Comparison of ENCODE assay signal across 22 cellular contexts in the genomic region with DNA sequence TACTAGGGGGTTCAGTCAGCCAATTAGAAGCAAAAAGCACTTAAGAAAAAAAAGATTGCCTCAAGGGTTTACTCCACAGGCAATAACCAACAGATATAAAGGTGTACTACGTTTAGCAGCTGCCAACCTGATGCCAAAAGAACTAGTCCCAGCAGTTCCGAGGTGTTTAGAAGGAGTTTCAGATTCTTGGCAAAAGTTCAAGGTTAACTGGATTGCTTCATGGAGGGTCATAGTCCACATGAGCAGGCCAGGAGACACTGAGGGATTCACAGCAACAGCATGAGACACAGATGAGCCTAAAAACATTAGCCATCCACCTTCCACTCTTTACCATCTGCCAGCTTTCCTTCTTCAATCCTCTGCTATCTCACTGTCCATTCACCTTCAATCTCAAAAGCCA. TPM values are rescaled to one million over a fixed set of nuclear protein-coding genes. Genes with fewer than 3 reads are reported as not detected.
"Had no signal": no experiment of that assay in that cellular context is flagged by ENCODE, and none has a peak within 500 bp of the region (broad histone marks: within the 10 kb centered on the region; RNA-seq: fewer than 3 reads in every experiment).

No MANE protein-coding gene starts in this region.

- FAIRE-seq: astrocyte had no signal

- H3K4me3 Mint-ChIP-seq: activated CD4-positive, alpha-beta T cell treated with anti-CD3 and anti-CD28 coated beads for 36 hours; activated naive CD8-positive, alpha-beta T cell; activated T-cell treated with anti-CD3 and anti-CD28 coated beads, Interleukin-2, amount 50 U/mL, for 4 hours; immature natural killer cell; natural killer cell treated with Interleukin-12 subunit alpha and Interleukin-12 subunit beta and Interleukin-15 and Interleukin-18, amount 100 ng/mL, for 72 hours; T-helper 1 cell treated with Interleukin-12 subunit alpha and Interleukin-12 subunit beta and Interleukin-4 antibody, amounts not matched to agents 30 μg/mL and 1 μg/mL, for 36 hours; WTC11 had no signal

- DNase-seq: activated CD4-positive, alpha-beta T cell treated with anti-CD3 and anti-CD28 coated beads for 36 hours; activated CD4-positive, alpha-beta T cell treated with anti-CD3 and anti-CD28 coated beads, Interleukin-2, amount 50 U/mL, for 48 hours; activated CD8-positive, alpha-beta memory T cell treated with anti-CD3 and anti-CD28 coated beads, Interleukin-2, amount 50 U/mL, for 48 hours; activated naive CD4-positive, alpha-beta T cell; activated T-cell treated with anti-CD3 and anti-CD28 coated beads, Interleukin-2, amount 50 U/mL, for 4 hours; cerebellar nuclear complex; cortex of kidney; immature natural killer cell; left lung; stimulated activated CD4-positive, alpha-beta T cell treated with anti-CD3 and anti-CD28 coated beads, Interleukin-4, amount 100 ng/mL, for 24 hours; stimulated activated naive CD4-positive, alpha-beta T cell treated with Interleukin-2 at 50 U/mL for 16 hours; T1000; upper lobe of right lung had no signal

- ATAC-seq: activated CD4-positive, alpha-beta T cell treated with anti-CD3 and anti-CD28 coated beads for 36 hours; activated T-cell treated with anti-CD3 and anti-CD28 coated beads, Interleukin-2, amount 50 U/mL, for 4 hours; left lung; natural killer cell treated with Interleukin-12 subunit alpha and Interleukin-12 subunit beta and Interleukin-15 and Interleukin-18, amount 100 ng/mL, for 72 hours; upper lobe of right lung; WTC11 had no signal

- H3K36me3 Mint-ChIP-seq: activated naive CD8-positive, alpha-beta T cell; immature natural killer cell; natural killer cell treated with Interleukin-12 subunit alpha and Interleukin-12 subunit beta and Interleukin-15 and Interleukin-18, amount 100 ng/mL, for 72 hours had no signal

- H3K27me3 Mint-ChIP-seq: activated CD4-positive, alpha-beta T cell treated with anti-CD3 and anti-CD28 coated beads for 36 hours; activated naive CD8-positive, alpha-beta T cell; natural killer cell treated with Interleukin-12 subunit alpha and Interleukin-12 subunit beta and Interleukin-15 and Interleukin-18, amount 100 ng/mL, for 72 hours; progenitor cell of endocrine pancreas had no signal

- H3K4me3 ChIP-seq: adrenal gland, left lung, upper lobe of right lung had no signal

- H3K36me3 ChIP-seq: adrenal gland, left lung, upper lobe of right lung had no signal

- H3K27ac Mint-ChIP-seq: activated CD4-positive, alpha-beta T cell treated with anti-CD3 and anti-CD28 coated beads for 36 hours; activated naive CD8-positive, alpha-beta T cell; activated T-helper 2 cell treated with anti-CD3 and anti-CD28 coated beads, Interferon-gamma antibody, Interleukin-2, Interleukin-4, amounts not matched to agents 10 μg/mL and 5 μg/mL and 100 μg/mL, durations not matched to agents 14 hours and 24 hours and 36 hours; immature natural killer cell; natural killer cell treated with Interleukin-12 subunit alpha and Interleukin-12 subunit beta and Interleukin-15 and Interleukin-18, amount 100 ng/mL, for 72 hours; progenitor cell of endocrine pancreas; T-helper 1 cell treated with Interleukin-12 subunit alpha and Interleukin-12 subunit beta and Interleukin-4 antibody, amounts not matched to agents 30 μg/mL and 1 μg/mL, for 36 hours; WTC11 had no signal

- H3K9me3 Mint-ChIP-seq: activated T-cell treated with anti-CD3 and anti-CD28 coated beads, Interleukin-2, amount 50 U/mL, for 4 hours; activated T-helper 2 cell treated with anti-CD3 and anti-CD28 coated beads, Interferon-gamma antibody, Interleukin-2, Interleukin-4, amounts not matched to agents 10 μg/mL and 5 μg/mL and 100 μg/mL, durations not matched to agents 14 hours and 24 hours and 36 hours; immature natural killer cell; natural killer cell treated with Interleukin-12 subunit alpha and Interleukin-12 subunit beta and Interleukin-15 and Interleukin-18, amount 100 ng/mL, for 72 hours; T-helper 1 cell treated with Interleukin-12 subunit alpha and Interleukin-12 subunit beta and Interleukin-4 antibody, amounts not matched to agents 30 μg/mL and 1 μg/mL, for 36 hours had no signal

- H3K27ac ChIP-seq: adrenal gland, epithelial cell of prostate, left lung, upper lobe of right lung had no signal

- H3K9me3 ChIP-seq: adrenal gland, left lung, upper lobe of right lung had no signal

- H3K27me3 ChIP-seq: adrenal gland, left lung, upper lobe of right lung had no signal

RNA-seq across cellular contexts. Expression of a gene that starts 4.9 kb away (rescaled TPM):
- total RNA-seq: activated CD4-positive, alpha-beta T cell treated with anti-CD3 and anti-CD28 coated beads for 36 hours; activated T-helper 2 cell treated with anti-CD3 and anti-CD28 coated beads, Interferon-gamma antibody, Interleukin-2, Interleukin-4, amounts not matched to agents 10 μg/mL and 5 μg/mL and 100 μg/mL, durations not matched to agents 14 hours and 24 hours and 36 hours had no signal
